ENCODE assay signal across 8 cellular contexts in the genomic region with DNA sequence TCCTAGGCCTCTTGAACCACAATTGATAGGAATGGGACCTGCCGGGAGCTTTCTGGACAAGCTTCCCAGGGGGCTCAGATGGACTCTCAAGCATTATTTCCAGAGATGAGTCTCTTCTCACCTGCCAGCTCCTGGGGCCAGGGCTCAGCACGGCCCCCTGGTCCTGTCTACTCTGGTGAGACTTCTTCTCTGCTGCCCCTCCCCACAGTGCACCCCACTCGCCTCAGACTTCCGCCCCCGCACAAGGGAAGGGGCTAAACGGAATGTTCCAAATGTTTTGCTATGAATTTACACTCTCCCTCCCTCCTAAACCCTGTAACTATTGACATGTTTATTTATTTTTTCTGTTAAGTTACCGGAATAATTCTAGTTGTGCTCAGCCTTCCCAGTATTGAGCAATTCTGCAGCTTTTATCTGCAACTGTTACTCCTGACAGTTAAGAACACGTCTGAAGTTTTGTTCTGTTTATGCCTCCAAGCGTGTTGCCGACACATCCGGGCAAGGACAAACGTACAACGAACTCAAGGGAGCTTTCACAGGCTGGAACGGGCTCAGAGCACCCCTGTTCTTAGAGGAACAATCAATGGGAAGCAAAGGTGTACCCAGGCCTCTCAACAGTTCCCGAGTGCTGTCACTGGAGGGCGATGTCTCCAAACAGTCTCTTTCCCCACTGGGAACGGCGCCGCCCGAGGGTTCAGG. TPM values are rescaled to one million over a fixed set of nuclear protein-coding genes. Genes with fewer than 3 reads are reported as not detected.
DNase-seq lines count a peak whose midpoint lies in the region; ATAC-seq and TF ChIP-seq lines count a peak whose summit lies in the region.

No MANE protein-coding gene starts in this region.

- DNase-seq in GM12865 (ENCODE audit: low read depth) = peak; percentile 70
- peak; percentile 74 for DNase-seq in HCT116 (ENCODE audit: low read depth, low spot score)
- no peak for DNase-seq in LNCaP clone FGC (ENCODE audit: low read depth)
- peak; percentile 65 for DNase-seq in SKM-1 treated with dmso at 0.1 percent for 144 hours (lab: John Stamatoyannopoulos, UW; ENCODE audit: unreplicated experiment)
- peak in 48 of 61 donors; percentile 7 to 83 (median 44) for DNase-seq in caudate nucleus (lab: John Stamatoyannopoulos, UW)
- peak in 1 of 2 donors; percentile 62 for DNase-seq in left colon
- peak; percentile 31 to 43 for DNase-seq in stimulated activated CD8-positive, alpha-beta memory T cell treated with anti-CD3 and anti-CD28 coated beads, Interleukin-2, amount 100 ng/mL, for 48 hours (ENCODE audit: low read depth in 2 of 2)

- CTCF ChIA-PET in HCT116 (lab: Charles Lee) = interaction anchor here (0.8 to 4.2 kb wide), 12 partner anchors 9 to 573 kb away, joined by 3 to 84 read pairs (median 5); a partner anchor contains a TSS

- TF ChIP-seq POLR2A in HCT116 (IDR thresholded peaks at IDR 0.05; ENCODE audit: borderline replicate concordance, extremely low read depth, insufficient read depth, insufficient read length) = no peak

- H3K36me3 ChIP-seq in HCT116 (ENCODE audit: control insufficient read depth in 1 of 2, insufficient read depth in 2 of 2, low read length in 2 of 2) = no peaks in the 10 kb centered on the region

- TF ChIP-seq CTCF in 22Rv1 (IDR thresholded peaks at IDR 0.05) (peak; percentile 80), GM12865 (IDR thresholded peaks at IDR 0.05; ENCODE audit: insufficient read depth, low read depth, low read length, missing control alignments) (peak; percentile 81), HCT116 (IDR thresholded peaks at IDR 0.05 in 2 of 3, conservative IDR thresholded peaks at IDR 0.05 in 1 of 3; ENCODE audit: borderline replicate concordance in 1 of 3, insufficient read depth in 1 of 3, low read depth in 2 of 3, low read length in 2 of 3) (peak; percentile 95 to 97 (median 96)), LNCaP clone FGC (IDR thresholded peaks at IDR 0.05; ENCODE audit: control insufficient read depth, extremely low read depth, insufficient read depth) (peak; percentile 95)

- H3K79me2 ChIP-seq in HCT116 (ENCODE audit: insufficient read depth, low read length) = no peaks in the 10 kb centered on the region

- no peak overlapping the region for H3K9ac ChIP-seq in HCT116 (ENCODE audit: low read length)

- H3K4me3 ChIP-seq in GM12865 (ENCODE audit: low read depth, low read length) = no peak overlapping the region
- H3K4me3 ChIP-seq in HCT116 (replicated peaks in 1 of 2; ENCODE audit: low read depth in 1 of 2, low read length in 2 of 2) = no peak overlapping the region
- H3K4me3 ChIP-seq in LNCaP clone FGC (ENCODE audit: low read depth, low read length) = no peak overlapping the region

- H3K27ac ChIP-seq in 22Rv1 (no peak overlapping the region), HCT116 (ENCODE audit: low read depth, low read length) (no peak overlapping the region), caudate nucleus (ENCODE audit: low read depth, low read length) (no peak overlapping the region)

- TF ChIP-seq RAD21 in HCT116 (IDR thresholded peaks at IDR 0.05; ENCODE audit: low read depth) = peak; percentile 96

- H3K9me3 ChIP-seq in HCT116 (ENCODE audit: control insufficient read depth in 1 of 2, insufficient read depth in 1 of 2, low read depth in 1 of 2, low read length in 2 of 2) = no peaks in the 10 kb centered on the region

- intact Hi-C loops in HCT116 (cut with micrococcal nuclease) = loop anchor here (1.0 to 2.0 kb wide), 3 partner anchors 253 to 541 kb away; no protein-coding TSS in a partner anchor
- intact Hi-C loops in left colon (cut with DNase I, micrococcal nuclease) = loop anchor here in 1 of 2 donors (10.0 kb wide), 1 partner anchor 248 kb away; no protein-coding TSS in a partner anchor

- H3K9me2 ChIP-seq in HCT116 (ENCODE audit: insufficient read depth) = no peaks in the 10 kb centered on the region

- H3K4me1 ChIP-seq in HCT116 (ENCODE audit: control insufficient read depth in 1 of 2, insufficient read depth in 2 of 2, low read length in 2 of 2) = peaks cover 0 to 13% of the 10 kb centered on the region in 2 experiments; a peak in 1 of 4 replicates

- ATAC-seq in HCT116 = peak; percentile 94
- ATAC-seq in left colon = peak; percentile 88

- peak overlapping the region; percentile 35 for H3K4me2 ChIP-seq in HCT116 (ENCODE audit: low read length)

- RAD21 ChIA-PET in HCT116 (lab: Charles Lee; ENCODE audit: low non-redundant PET in 1 of 2, low total read pairs in 2 of 2, uncharacterized antibody in 2 of 2, unreplicated experiment in 2 of 2) = interaction anchor here (0.6 to 1.6 kb wide), 3 partner anchors 153 to 253 kb away, joined by 3 to 8 read pairs (median 4); no protein-coding TSS in a partner anchor

- H3K27me3 ChIP-seq in HCT116 (ENCODE audit: insufficient read depth, low read length) = no peaks in the 10 kb centered on the region

- no peaks in the 10 kb centered on the region for H4K20me1 ChIP-seq in HCT116 (ENCODE audit: insufficient read depth)

- BruUV-seq in HCT116 (replicated peaks; lab: Mats Ljungman, UMichigan) = no TSS peak

- POLR2A ChIA-PET in HCT116 (lab: Charles Lee) = interaction anchor here (1.0 kb wide), 1 partner anchor 253 kb away, joined by 3 read pairs; no protein-coding TSS in a partner anchor

- peak overlapping the region; percentile 53 for H2AFZ ChIP-seq in HCT116 (ENCODE audit: low read depth, low read length, poor library complexity, severe bottlenecking)

TF ChIP-seq in HCT116, 20 proteins besides CTCF, POLR2A, EP300 and RAD21:
- peak; percentile 60 for TF ChIP-seq YY1 (IDR thresholded peaks at IDR 0.05; ENCODE audit: extremely low read depth, insufficient replicate concordance, low read depth, low read length)
- TF ChIP-seq, protein P1, sequence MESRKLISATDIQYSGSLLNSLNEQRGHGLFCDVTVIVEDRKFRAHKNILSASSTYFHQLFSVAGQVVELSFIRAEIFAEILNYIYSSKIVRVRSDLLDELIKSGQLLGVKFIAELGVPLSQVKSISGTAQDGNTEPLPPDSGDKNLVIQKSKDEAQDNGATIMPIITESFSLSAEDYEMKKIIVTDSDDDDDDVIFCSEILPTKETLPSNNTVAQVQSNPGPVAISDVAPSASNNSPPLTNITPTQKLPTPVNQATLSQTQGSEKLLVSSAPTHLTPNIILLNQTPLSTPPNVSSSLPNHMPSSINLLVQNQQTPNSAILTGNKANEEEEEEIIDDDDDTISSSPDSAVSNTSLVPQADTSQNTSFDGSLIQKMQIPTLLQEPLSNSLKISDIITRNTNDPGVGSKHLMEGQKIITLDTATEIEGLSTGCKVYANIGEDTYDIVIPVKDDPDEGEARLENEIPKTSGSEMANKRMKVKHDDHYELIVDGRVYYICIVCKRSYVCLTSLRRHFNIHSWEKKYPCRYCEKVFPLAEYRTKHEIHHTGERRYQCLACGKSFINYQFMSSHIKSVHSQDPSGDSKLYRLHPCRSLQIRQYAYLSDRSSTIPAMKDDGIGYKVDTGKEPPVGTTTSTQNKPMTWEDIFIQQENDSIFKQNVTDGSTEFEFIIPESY (IDR thresholded peaks at IDR 0.05; ENCODE audit: extremely low read depth, insufficient replicate concordance, low read length) = no peak

RNA-seq across cellular contexts. Expression of a gene that starts 55.2 kb away (rescaled TPM):
- total RNA-seq in HCT116 (2021; ENCODE audit: unreplicated experiment) (20.7 TPM), left colon (10 to 100 TPM; 15.1 to 15.7 TPM)
- 4.4 and 5.1 TPM in 2 replicates for polyA plus RNA-seq in HCT116 (2012)
